In the genomic region with DNA sequence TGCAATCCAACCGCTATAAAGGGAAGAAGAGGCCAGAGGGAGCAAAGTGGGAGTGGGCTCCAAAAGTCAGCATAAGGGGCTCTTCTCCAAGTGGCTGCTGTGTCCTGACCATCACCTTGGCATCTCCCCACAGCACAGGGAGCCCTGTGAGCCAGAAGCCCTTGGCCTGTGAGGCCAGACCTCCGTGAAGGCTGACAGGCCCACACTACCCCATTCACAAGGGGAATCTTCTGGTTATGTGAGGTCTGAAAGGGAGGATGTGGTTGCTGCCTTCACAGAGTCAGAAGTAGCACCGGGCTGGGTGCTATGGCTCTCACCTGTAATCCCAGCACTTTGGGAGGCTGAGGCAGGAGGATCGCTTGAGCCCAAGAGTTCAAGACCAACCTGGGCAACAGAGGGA, we compare ENCODE assay signal across 1 cellular context.
TF ChIP-seq lines count a peak whose summit lies in the region.

No MANE protein-coding gene starts in this region.

TF ChIP-seq in SK-N-SH, 30 proteins besides CTCF, POLR2A, EP300 and RAD21:
- no peak for TF ChIP-seq NFIC (IDR thresholded peaks at IDR 0.05; ENCODE audit: borderline replicate concordance)
- no peak for TF ChIP-seq JUND (IDR thresholded peaks at IDR 0.05)
- TF ChIP-seq TAF1 (IDR thresholded peaks at IDR 0.05; ENCODE audit: borderline replicate concordance, low read depth, low read length): no peak
- TF ChIP-seq FOXM1 (IDR thresholded peaks at IDR 0.05; ENCODE audit: low read depth): no peak
- TF ChIP-seq MEF2A (IDR thresholded peaks at IDR 0.05; ENCODE audit: borderline replicate concordance, low read depth): no peak
- TF ChIP-seq ELF1 (IDR thresholded peaks at IDR 0.05): no peak
